27 cellular contexts compared by ENCODE assay signal in the genomic region with DNA sequence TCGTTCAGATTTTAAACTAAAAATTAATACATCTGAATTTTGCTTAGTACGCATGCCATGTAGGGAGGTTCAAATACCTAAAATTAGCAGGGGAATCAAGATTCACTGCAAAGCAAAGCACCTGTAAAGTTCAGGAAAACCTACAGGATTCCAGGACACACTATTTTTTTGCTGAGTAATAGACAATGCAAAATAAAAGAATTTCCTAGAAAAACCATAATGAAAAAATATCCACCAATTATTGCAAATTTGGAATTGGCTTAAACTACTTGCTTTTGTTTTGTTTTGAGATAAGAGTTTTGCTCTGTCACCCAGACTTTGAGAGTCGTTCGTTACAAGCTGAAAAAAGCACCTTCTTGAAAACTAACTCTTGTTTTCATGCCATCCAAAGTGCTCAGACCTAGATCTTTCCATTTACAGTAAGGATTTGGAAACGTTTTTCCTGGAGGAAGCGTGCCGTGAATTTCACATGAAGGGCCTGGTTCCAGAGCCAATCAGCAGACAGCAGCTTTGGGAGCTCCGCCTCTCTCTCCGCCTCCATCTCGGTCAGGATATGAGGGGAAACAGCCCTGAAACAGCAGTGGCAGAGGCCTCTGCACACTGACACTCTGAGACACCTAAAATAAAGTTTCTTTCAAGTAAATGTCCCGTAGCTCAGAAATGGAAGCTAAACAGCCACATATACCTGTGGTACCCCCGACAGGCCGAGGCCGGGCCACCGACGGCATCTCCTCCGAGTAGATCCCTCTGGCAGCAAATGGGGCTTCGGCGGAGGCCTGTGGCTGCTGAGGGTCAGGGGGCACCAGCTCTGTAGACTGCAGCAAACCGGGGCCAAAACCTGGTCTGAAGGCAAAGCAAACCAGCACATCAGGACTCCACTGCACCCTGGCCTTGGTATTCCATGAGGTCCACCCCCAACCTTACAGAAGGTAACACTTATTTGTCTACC. TPM values are rescaled to one million over a fixed set of nuclear protein-coding genes. Genes with fewer than 3 reads are reported as not detected.
"Had no signal": no experiment of that assay in that cellular context is flagged by ENCODE, and none has a peak within 500 bp of the region (broad histone marks: within the 10 kb centered on the region; RNA-seq: fewer than 3 reads in every experiment).

No MANE protein-coding gene starts in this region.

- H3K9me3 ChIP-seq: adrenal gland, ascending aorta, mucosa of descending colon, right lobe of liver, stomach, suprapubic skin, transverse colon had no signal

- H3K27ac ChIP-seq: adrenal gland, ascending aorta, brain microvascular endothelial cell, right lobe of liver, skin epidermis, stomach, suprapubic skin, transverse colon had no signal

- H3K27me3 ChIP-seq: adrenal gland, ascending aorta, brain microvascular endothelial cell, right lobe of liver, stomach, suprapubic skin, transverse colon had no signal

- H3K4me3 ChIP-seq: adrenal gland, ascending aorta, mucosa of descending colon, right lobe of liver, skin epidermis, stomach, suprapubic skin, transverse colon had no signal

- DNase-seq: activated B cell treated with CpG ODN at 0.5 μM for 24 hours; activated CD4-positive, alpha-beta T cell treated with anti-CD3 and anti-CD28 coated beads for 36 hours; activated CD4-positive, alpha-beta T cell treated with anti-CD3 and anti-CD28 coated beads, Interleukin-2, amount 50 U/mL, for 4 hours; activated CD8-positive, alpha-beta memory T cell treated with anti-CD3 and anti-CD28 coated beads for 24 hours; activated CD8-positive, alpha-beta memory T cell treated with anti-CD3 and anti-CD28 coated beads, Interleukin-2, amount 50 U/mL, for 4 hours; activated T-cell treated with anti-CD3 and anti-CD28 coated beads, Interleukin-2, amount 50 U/mL, for 24 hours; adrenal gland; brain microvascular endothelial cell; caudate nucleus; effector CD4-positive, alpha-beta T cell; glutamatergic neuron; hypothalamus; left colon; mucosa of descending colon; occipital lobe; right lobe of liver; stimulated activated CD4-positive, alpha-beta T cell treated with anti-CD3 and anti-CD28 coated beads, Interleukin-2, amount 100 ng/mL, for 24 hours; stomach; T-helper 17 cell; transverse colon had no signal

- H3K4me1 ChIP-seq: adrenal gland, ascending aorta, right lobe of liver, stomach, suprapubic skin, transverse colon had no signal

- H3K36me3 ChIP-seq: adrenal gland, ascending aorta, brain microvascular endothelial cell, right lobe of liver, suprapubic skin, transverse colon had no signal

RNA-seq across cellular contexts. Expression of gene ATP6V0A4, which starts 45.9 kb away (rescaled TPM):
- total RNA-seq: activated B cell treated with CpG ODN at 0.5 μM for 24 hours, adrenal gland, ascending aorta, left colon, mucosa of descending colon, right lobe of liver, stomach, T-helper 17 cell, transverse colon had no signal
- polyA plus RNA-seq: adrenal gland had no signal

RNA-seq across cellular contexts. Expression of gene TMEM213, which starts 46.1 kb away (rescaled TPM):
- total RNA-seq: activated B cell treated with CpG ODN at 0.5 μM for 24 hours; activated CD4-positive, alpha-beta T cell treated with anti-CD3 and anti-CD28 coated beads for 36 hours; adrenal gland; ascending aorta; frontal cortex; left colon; mucosa of descending colon; occipital lobe; right lobe of liver; stomach; T-helper 17 cell; transverse colon had no signal
- polyA plus RNA-seq: adrenal gland, esophagus, keratinocyte, neural cell had no signal
